In genomic region chr3:52210037-52210436, GRCh38 we compare ENCODE assay signal across 15 cellular contexts. TPM values are rescaled to one million over a fixed set of nuclear protein-coding genes. Genes with fewer than 3 reads are reported as not detected.
"Had no signal": no experiment of that assay in that cellular context is flagged by ENCODE, and none has a peak within 500 bp of the region (broad histone marks: within the 10 kb centered on the region; RNA-seq: fewer than 3 reads in every experiment).

No MANE protein-coding gene starts in this region.

- H3K27me3 Mint-ChIP-seq: activated T-cell treated with anti-CD3 and anti-CD28 coated beads, Interleukin-2, amount 50 U/mL, for 24 hours; T-helper 17 cell had no signal

- H3K4me3 Mint-ChIP-seq: activated T-cell treated with anti-CD3 and anti-CD28 coated beads, Interleukin-2, amount 50 U/mL, for 24 hours; brain; endodermal cell; T-helper 17 cell had no signal

- H3K9me3 Mint-ChIP-seq: activated naive CD4-positive, alpha-beta T cell treated with anti-CD3 and anti-CD28 coated beads, Interleukin-2, amount 50 U/mL, for 72 hours; activated T-cell treated with anti-CD3 and anti-CD28 coated beads, Interleukin-2, amount 50 U/mL, for 24 hours; brain; endodermal cell had no signal

- H3K4me1 Mint-ChIP-seq: brain, endodermal cell had no signal

- H3K4me1 ChIP-seq: parathyroid adenoma, tibial nerve had no signal

- H3K9me3 ChIP-seq: tibial nerve had no signal

- H3K9ac ChIP-seq: parathyroid adenoma had no signal

- H3K27ac Mint-ChIP-seq: brain, endodermal cell had no signal

- DNase-seq: activated effector memory CD4-positive, alpha-beta T cell treated with anti-CD3 and anti-CD28 coated beads, Interleukin-2, amount 50 U/mL, for 16 hours; activated T-cell treated with anti-CD3 and anti-CD28 coated beads, Interleukin-2, amount 50 U/mL, for 24 hours; amygdala; cerebellar nuclear complex; dermis blood vessel endothelial cell; endodermal cell; hippocampal formation; stimulated activated CD4-positive, alpha-beta T cell treated with anti-CD3 and anti-CD28 coated beads, Interleukin-4, amount 100 ng/mL, for 4 hours; T-helper 17 cell had no signal

- H3K27ac ChIP-seq: parathyroid adenoma, tibial nerve had no signal

- H3K4me3 ChIP-seq: tibial nerve had no signal

- ATAC-seq: activated naive CD4-positive, alpha-beta T cell treated with anti-CD3 and anti-CD28 coated beads, Interleukin-2, amount 50 U/mL, for 72 hours; T-helper 17 cell had no signal

- H3K27me3 ChIP-seq: tibial nerve had no signal

RNA-seq across cellular contexts. Expression of gene TLR9, which starts 15.4 kb away (rescaled TPM):
- total RNA-seq: renal cortical epithelial cell, skeletal muscle tissue had no signal
